ENCODE assay signal across 27 cellular contexts in the genomic region with DNA sequence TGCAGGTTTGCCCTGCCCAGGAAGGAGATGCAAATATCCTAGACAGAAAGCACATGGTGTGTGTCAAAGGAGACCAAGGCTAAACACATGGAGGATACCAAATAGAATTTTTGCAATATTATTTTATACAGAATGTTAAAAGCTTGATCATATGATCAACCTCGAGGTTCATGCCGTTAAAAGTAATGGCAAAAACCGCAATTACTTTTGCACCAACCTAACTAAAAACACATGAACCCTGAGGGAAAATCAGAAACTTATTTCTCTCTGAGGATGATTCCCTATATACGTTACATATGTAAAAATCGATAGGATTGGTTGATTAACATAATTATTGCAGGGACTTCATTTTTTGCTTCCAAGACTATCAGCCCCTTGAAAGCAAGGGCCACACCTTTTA.
"Had no signal": no experiment of that assay in that cellular context is flagged by ENCODE, and none has a peak within 500 bp of the region (broad histone marks: within the 10 kb centered on the region; RNA-seq: fewer than 3 reads in every experiment).

No MANE protein-coding gene starts in this region.

- H3K4me3 ChIP-seq: adrenal gland, ascending aorta, coronary artery, dorsolateral prefrontal cortex, esophagus squamous epithelium had no signal

- H3K36me3 ChIP-seq: adrenal gland, ascending aorta, esophagus squamous epithelium, WERI-Rb-1 had no signal

- H3K27me3 ChIP-seq: adrenal gland, ascending aorta, esophagus squamous epithelium had no signal

- H3K4me1 ChIP-seq: adrenal gland, ascending aorta, esophagus squamous epithelium had no signal

- FAIRE-seq: bronchial epithelial cell, frontal cortex had no signal

- ATAC-seq: activated CD4-positive, CD25-positive, alpha-beta regulatory T cell treated with anti-CD3 and anti-CD28 coated beads, Interleukin-2, amount 50 U/mL, for 24 hours; activated CD8-positive, alpha-beta memory T cell treated with anti-CD3 and anti-CD28 coated beads, Interleukin-2, amount 10 ng/mL, durations not matched to agents 7 days and 5 days; activated CD8-positive, alpha-beta T cell treated with anti-CD3 and anti-CD28 coated beads, Interleukin-2, amount 10 ng/mL, durations not matched to agents 7 days and 5 days; activated naive CD8-positive, alpha-beta T cell treated with anti-CD3 and anti-CD28 coated beads, Interleukin-2, amount 50 U/mL, for 24 hours; effector memory CD8-positive, alpha-beta T cell; T-helper 17 cell had no signal

- H3K27ac ChIP-seq: adrenal gland, ascending aorta, coronary artery, dorsolateral prefrontal cortex, esophagus squamous epithelium, WERI-Rb-1 had no signal

- DNase-seq: activated B cell treated with CpG ODN at 0.5 μM for 24 hours; activated CD4-positive, alpha-beta memory T cell treated with anti-CD3 and anti-CD28 coated beads for 36 hours; activated CD4-positive, alpha-beta T cell treated with anti-CD3 and anti-CD28 coated beads for 48 hours; activated CD8-positive, alpha-beta memory T cell treated with anti-CD3 and anti-CD28 coated beads, Interleukin-2, amount 10 ng/mL, durations not matched to agents 7 days and 5 days; activated CD8-positive, alpha-beta memory T cell treated with anti-CD3 and anti-CD28 coated beads, Interleukin-2, amount 50 U/mL, for 4 hours; activated CD8-positive, alpha-beta T cell treated with anti-CD3 and anti-CD28 coated beads, Interleukin-2, amount 10 ng/mL, durations not matched to agents 7 days and 5 days; activated effector memory CD4-positive, alpha-beta T cell treated with anti-CD3 and anti-CD28 coated beads, Interleukin-2, amount 50 U/mL, for 16 hours; activated naive CD4-positive, alpha-beta T cell treated with anti-CD3 and anti-CD28 coated beads for 36 hours; activated naive CD8-positive, alpha-beta T cell treated with anti-CD3 and anti-CD28 coated beads for 36 hours; activated naive CD8-positive, alpha-beta T cell treated with anti-CD3 and anti-CD28 coated beads, Interleukin-2, amount 50 U/mL, for 24 hours; activated T-cell treated with anti-CD3 and anti-CD28 coated beads, Interleukin-2, amount 50 U/mL, for 1 hour; activated T-cell treated with anti-CD3 and anti-CD28 coated beads, Interleukin-2, amount 50 U/mL, for 48 hours; adrenal gland; amygdala; dorsolateral prefrontal cortex; effector memory CD8-positive, alpha-beta T cell; esophagus squamous epithelium; head of caudate nucleus; hippocampal formation; T-helper 17 cell; T1000; WERI-Rb-1 had no signal

- H3K9me3 ChIP-seq: adrenal gland, ascending aorta, esophagus squamous epithelium had no signal
